1 cellular context compared by ENCODE assay signal in the genomic region with DNA sequence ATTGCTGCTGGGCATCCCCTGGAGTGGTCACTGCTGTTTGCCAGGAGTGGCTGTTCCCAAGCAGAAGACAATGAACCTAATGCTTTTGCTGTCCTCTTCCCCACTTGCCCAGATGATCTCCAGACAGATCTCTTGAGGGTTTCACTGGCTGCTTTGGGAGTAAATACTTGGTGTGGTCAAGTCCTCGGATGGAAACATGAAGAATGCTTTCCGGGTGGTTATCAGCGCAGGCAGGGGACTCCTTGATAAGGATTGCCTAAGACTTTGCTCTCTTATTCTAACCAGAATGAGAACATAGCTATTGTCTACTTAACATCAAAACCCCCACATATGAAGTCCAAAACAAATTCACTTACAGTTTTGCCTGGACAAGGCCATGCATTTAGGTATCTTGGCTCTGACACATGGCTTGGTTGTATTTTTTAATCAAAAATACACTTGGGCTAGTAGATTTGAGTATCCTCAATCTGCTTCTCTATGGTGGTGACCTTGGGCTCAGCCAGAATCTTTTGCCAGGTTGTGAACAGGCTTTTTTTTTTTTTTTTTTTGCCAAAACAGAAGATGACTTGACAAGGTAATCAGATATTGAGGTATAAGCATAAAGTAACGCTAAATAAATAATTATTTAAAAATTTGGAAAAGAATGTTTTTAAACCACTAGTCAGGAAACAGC.
A peak's percentile ranks its signal among the peaks of the same experiment; 100 is the strongest.
TF ChIP-seq lines count a peak whose summit lies in the region.

No MANE protein-coding gene starts in this region.

TF ChIP-seq in K562, 482 proteins besides CTCF, POLR2A, EP300 and RAD21 (continued from another document and continues in another):
- TF ChIP-seq, protein P1, sequence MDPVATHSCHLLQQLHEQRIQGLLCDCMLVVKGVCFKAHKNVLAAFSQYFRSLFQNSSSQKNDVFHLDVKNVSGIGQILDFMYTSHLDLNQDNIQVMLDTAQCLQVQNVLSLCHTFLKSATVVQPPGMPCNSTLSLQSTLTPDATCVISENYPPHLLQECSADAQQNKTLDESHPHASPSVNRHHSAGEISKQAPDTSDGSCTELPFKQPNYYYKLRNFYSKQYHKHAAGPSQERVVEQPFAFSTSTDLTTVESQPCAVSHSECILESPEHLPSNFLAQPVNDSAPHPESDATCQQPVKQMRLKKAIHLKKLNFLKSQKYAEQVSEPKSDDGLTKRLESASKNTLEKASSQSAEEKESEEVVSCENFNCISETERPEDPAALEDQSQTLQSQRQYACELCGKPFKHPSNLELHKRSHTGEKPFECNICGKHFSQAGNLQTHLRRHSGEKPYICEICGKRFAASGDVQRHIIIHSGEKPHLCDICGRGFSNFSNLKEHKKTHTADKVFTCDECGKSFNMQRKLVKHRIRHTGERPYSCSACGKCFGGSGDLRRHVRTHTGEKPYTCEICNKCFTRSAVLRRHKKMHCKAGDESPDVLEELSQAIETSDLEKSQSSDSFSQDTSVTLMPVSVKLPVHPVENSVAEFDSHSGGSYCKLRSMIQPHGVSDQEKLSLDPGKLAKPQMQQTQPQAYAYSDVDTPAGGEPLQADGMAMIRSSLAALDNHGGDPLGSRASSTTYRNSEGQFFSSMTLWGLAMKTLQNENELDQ (CRISPR knock-in tag; IDR thresholded peaks at IDR 0.05; ENCODE audit: borderline replicate concordance) = no peak
- TF ChIP-seq, protein P2, sequence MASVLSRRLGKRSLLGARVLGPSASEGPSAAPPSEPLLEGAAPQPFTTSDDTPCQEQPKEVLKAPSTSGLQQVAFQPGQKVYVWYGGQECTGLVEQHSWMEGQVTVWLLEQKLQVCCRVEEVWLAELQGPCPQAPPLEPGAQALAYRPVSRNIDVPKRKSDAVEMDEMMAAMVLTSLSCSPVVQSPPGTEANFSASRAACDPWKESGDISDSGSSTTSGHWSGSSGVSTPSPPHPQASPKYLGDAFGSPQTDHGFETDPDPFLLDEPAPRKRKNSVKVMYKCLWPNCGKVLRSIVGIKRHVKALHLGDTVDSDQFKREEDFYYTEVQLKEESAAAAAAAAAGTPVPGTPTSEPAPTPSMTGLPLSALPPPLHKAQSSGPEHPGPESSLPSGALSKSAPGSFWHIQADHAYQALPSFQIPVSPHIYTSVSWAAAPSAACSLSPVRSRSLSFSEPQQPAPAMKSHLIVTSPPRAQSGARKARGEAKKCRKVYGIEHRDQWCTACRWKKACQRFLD (CRISPR knock-in tag; IDR thresholded peaks at IDR 0.05) = peak; percentile 94
- TF ChIP-seq POLR2AphosphoS5 (IDR thresholded peaks at IDR 0.05; ENCODE audit: control insufficient read depth, insufficient read depth, low read depth, low read length) = peak; percentile 97
- TF ChIP-seq ZNF253 (CRISPR knock-in tag; conservative IDR thresholded peaks at IDR 0.05) = no peak
- no peak for TF ChIP-seq ZBED1 (IDR thresholded peaks at IDR 0.05)
- TF ChIP-seq, protein P3, sequence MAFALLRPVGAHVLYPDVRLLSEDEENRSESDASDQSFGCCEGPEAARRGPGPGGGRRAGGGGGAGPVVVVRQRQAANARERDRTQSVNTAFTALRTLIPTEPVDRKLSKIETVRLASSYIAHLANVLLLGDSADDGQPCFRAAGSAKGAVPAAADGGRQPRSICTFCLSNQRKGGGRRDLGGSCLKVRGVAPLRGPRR (CRISPR knock-in tag; IDR thresholded peaks at IDR 0.05) = no peak
- TF ChIP-seq ZNF695 (CRISPR knock-in tag; IDR thresholded peaks at IDR 0.05) = no peak
- peak; percentile 89 for TF ChIP-seq JUND (IDR thresholded peaks at IDR 0.05; ENCODE audit: borderline replicate concordance, low read depth, low read length)
- peak; percentile 81; the same call in 2 of the 3 replicates for TF ChIP-seq JUND (tag; IDR thresholded peaks at IDR 0.05; ENCODE audit: borderline replicate concordance, low read depth, low read length)
- no peak for TF ChIP-seq THRA (IDR thresholded peaks at IDR 0.05)
- TF ChIP-seq ID3 (CRISPR knock-in tag; IDR thresholded peaks at IDR 0.05) = no peak
- peak; percentile 71 for TF ChIP-seq ID3 (tag; IDR thresholded peaks at IDR 0.05)
- no peak for TF ChIP-seq NCOA6 (IDR thresholded peaks at IDR 0.05)
- TF ChIP-seq ELF4 (CRISPR knock-in tag; IDR thresholded peaks at IDR 0.05) = 0 out of 2 replicates have a peak, but pooled peaks have one; percentile 8
- no peak for TF ChIP-seq PCBP1 (IDR thresholded peaks at IDR 0.05; ENCODE audit: low read depth, low read length, poor library complexity, severe bottlenecking)
- TF ChIP-seq KHSRP (IDR thresholded peaks at IDR 0.05) = no peak
- TF ChIP-seq CREB3L1 (IDR thresholded peaks at IDR 0.05; ENCODE audit: borderline replicate concordance, low read depth) = no peak
- no peak for TF ChIP-seq ESRRB (CRISPR knock-in tag; IDR thresholded peaks at IDR 0.05; ENCODE audit: borderline replicate concordance)
- TF ChIP-seq MEF2A (IDR thresholded peaks at IDR 0.05; ENCODE audit: control insufficient read depth, low read depth, low read length) = peak; percentile 72; the same call in 1 of the 2 replicates
- no peak for TF ChIP-seq THAP7 (CRISPR knock-in tag; IDR thresholded peaks at IDR 0.05)
- peak; percentile 84; the same call in 1 of the 2 replicates for TF ChIP-seq MTA3 (IDR thresholded peaks at IDR 0.05; ENCODE audit: borderline replicate concordance)
- TF ChIP-seq DACH1 (IDR thresholded peaks at IDR 0.05; ENCODE audit: partially characterized antibody) = peak; percentile 65
- 0 out of 2 replicates have a peak, but pooled peaks have one; percentile 8 for TF ChIP-seq ZBTB40 (IDR thresholded peaks at IDR 0.05)
- no peak for TF ChIP-seq ZBTB40 (CRISPR knock-in tag; IDR thresholded peaks at IDR 0.05)
- TF ChIP-seq FOXJ3 (CRISPR knock-in tag; IDR thresholded peaks at IDR 0.05) = no peak
- no peak for TF ChIP-seq BRD9 (IDR thresholded peaks at IDR 0.05; ENCODE audit: low read depth, partially characterized antibody)
- 0 out of 2 replicates have a peak, but pooled peaks have one; percentile 13 for TF ChIP-seq ERF (CRISPR knock-in tag; IDR thresholded peaks at IDR 0.05)
- TF ChIP-seq HLTF (IDR thresholded peaks at IDR 0.05) = no peak
- TF ChIP-seq, protein P4, sequence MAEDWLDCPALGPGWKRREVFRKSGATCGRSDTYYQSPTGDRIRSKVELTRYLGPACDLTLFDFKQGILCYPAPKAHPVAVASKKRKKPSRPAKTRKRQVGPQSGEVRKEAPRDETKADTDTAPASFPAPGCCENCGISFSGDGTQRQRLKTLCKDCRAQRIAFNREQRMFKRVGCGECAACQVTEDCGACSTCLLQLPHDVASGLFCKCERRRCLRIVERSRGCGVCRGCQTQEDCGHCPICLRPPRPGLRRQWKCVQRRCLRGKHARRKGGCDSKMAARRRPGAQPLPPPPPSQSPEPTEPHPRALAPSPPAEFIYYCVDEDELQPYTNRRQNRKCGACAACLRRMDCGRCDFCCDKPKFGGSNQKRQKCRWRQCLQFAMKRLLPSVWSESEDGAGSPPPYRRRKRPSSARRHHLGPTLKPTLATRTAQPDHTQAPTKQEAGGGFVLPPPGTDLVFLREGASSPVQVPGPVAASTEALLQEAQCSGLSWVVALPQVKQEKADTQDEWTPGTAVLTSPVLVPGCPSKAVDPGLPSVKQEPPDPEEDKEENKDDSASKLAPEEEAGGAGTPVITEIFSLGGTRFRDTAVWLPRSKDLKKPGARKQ (CRISPR knock-in tag; IDR thresholded peaks at IDR 0.05) = no peak
- no peak for TF ChIP-seq PRPF4 (IDR thresholded peaks at IDR 0.05; ENCODE audit: insufficient read depth, low read depth, low read length, poor library complexity, severe bottlenecking)
- no peak for TF ChIP-seq ZNF277 (CRISPR knock-in tag; IDR thresholded peaks at IDR 0.05; ENCODE audit: borderline replicate concordance)
- no peak for TF ChIP-seq MTF1 (CRISPR knock-in tag; IDR thresholded peaks at IDR 0.05; ENCODE audit: borderline replicate concordance)
- TF ChIP-seq RHOXF2B (CRISPR knock-in tag; conservative IDR thresholded peaks at IDR 0.05) = no peak
- TF ChIP-seq ZNF766 (CRISPR knock-in tag; conservative IDR thresholded peaks at IDR 0.05) = peak; percentile 95
- TF ChIP-seq PHB (CRISPR knock-in tag; IDR thresholded peaks at IDR 0.05) = no peak
